Comparison of ENCODE assay signal across 12 cellular contexts in the genomic region with DNA sequence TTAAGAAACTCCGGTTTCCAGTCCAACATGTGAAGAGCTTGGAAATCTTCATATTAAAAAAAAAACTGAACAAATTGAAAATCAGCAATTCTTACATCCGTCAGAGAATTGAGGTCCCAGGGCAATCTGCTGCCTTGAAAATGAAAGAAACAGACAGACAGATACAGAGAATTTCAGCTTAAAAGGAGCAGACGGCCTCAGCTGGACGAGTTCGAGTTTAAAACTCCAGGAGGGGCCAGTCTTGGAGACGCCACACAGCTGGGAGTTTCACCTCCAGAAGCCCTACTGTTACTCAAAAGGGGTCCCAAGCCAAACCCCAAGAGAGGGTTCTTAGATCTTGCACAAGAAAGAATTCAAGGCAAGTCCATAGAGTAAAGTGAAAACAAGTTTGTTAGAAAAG.
"Had no signal": no experiment of that assay in that cellular context is flagged by ENCODE, and none has a peak within 500 bp of the region (broad histone marks: within the 10 kb centered on the region; RNA-seq: fewer than 3 reads in every experiment).

No MANE protein-coding gene starts in this region.

- H3K4me1 ChIP-seq: left ventricle myocardium inferior, pancreas, stomach had no signal

- H3K27ac ChIP-seq: left ventricle myocardium inferior, pancreas, stomach, thoracic aorta had no signal

- H3K27me3 ChIP-seq: pancreas, stomach had no signal

- DNase-seq: islet precursor cell; left ventricle myocardium inferior; naive thymus-derived CD8-positive, alpha-beta T cell; nucleus accumbens; pancreas; right cardiac atrium; small intestine; stimulated activated CD4-positive, alpha-beta T cell treated with anti-CD3 and anti-CD28 coated beads, Interleukin-12 subunit alpha, Interleukin-12 subunit beta, amount 100 ng/mL, for 4 hours; stimulated activated naive CD4-positive, alpha-beta T cell; stomach; substantia nigra had no signal

- H3K4me3 ChIP-seq: left ventricle myocardium inferior, pancreas, stomach, thoracic aorta had no signal

- H3K36me3 ChIP-seq: left ventricle myocardium inferior, pancreas, stomach, thoracic aorta had no signal

- H3K9me3 ChIP-seq: pancreas, stomach, thoracic aorta had no signal

- ATAC-seq: naive thymus-derived CD8-positive, alpha-beta T cell; pancreas; right cardiac atrium had no signal
